1 cellular context compared by ENCODE assay signal in genomic region chr3:195546130-195546560, GRCh38.
TF ChIP-seq lines count a peak whose summit lies in the region.

No MANE protein-coding gene starts in this region.

TF ChIP-seq in HCT116, 20 proteins besides CTCF, POLR2A, EP300 and RAD21 (continued from another document):
- no peak for TF ChIP-seq REST (IDR thresholded peaks at IDR 0.05; ENCODE audit: low read depth)
- peak; percentile 52 for TF ChIP-seq POLR2AphosphoS5 (IDR thresholded peaks at IDR 0.05; ENCODE audit: low read depth, low read length)
- TF ChIP-seq TCF7L2 (IDR thresholded peaks at IDR 0.05; ENCODE audit: borderline replicate concordance, extremely low read depth, insufficient read depth, insufficient read length), result no peak
- TF ChIP-seq SIN3A (IDR thresholded peaks at IDR 0.05; ENCODE audit: low read depth), result no peak
- TF ChIP-seq SRF (IDR thresholded peaks at IDR 0.05; ENCODE audit: low read depth), result peak; percentile 90
- no peak for TF ChIP-seq ZNF274 (IDR thresholded peaks at IDR 0.05; ENCODE audit: low read depth, low read length)
- TF ChIP-seq ATF3 (IDR thresholded peaks at IDR 0.05), result no peak
- TF ChIP-seq JUND (IDR thresholded peaks at IDR 0.05), result peak; percentile 87
- TF ChIP-seq ZFX (IDR thresholded peaks at IDR 0.05), result no peak
- TF ChIP-seq CEBPB (IDR thresholded peaks at IDR 0.05; ENCODE audit: low read depth), result peak; percentile 51; the same call in 1 of the 2 replicates
- no peak for TF ChIP-seq EZH2 (IDR thresholded peaks at IDR 0.05)
- peak; percentile 79 for TF ChIP-seq CBX3 (IDR thresholded peaks at IDR 0.05; ENCODE audit: low read depth)
- TF ChIP-seq MAX (IDR thresholded peaks at IDR 0.05), result peak; percentile 48; the same call in 1 of the 2 replicates
TF ChIP-seq in HCT116: peak in this region for 10.
